In genomic region chrX:149286940-149287349, GRCh38 we compare ENCODE assay signal across 9 cellular contexts.
DNase-seq lines count a peak whose midpoint lies in the region; ATAC-seq and TF ChIP-seq lines count a peak whose summit lies in the region.
"Had no signal": no experiment of that assay in that cellular context is flagged by ENCODE, and none has a peak within 500 bp of the region (broad histone marks: within the 10 kb centered on the region; RNA-seq: fewer than 3 reads in every experiment).

No MANE protein-coding gene starts in this region.

- no peak overlapping the region for H2AFZ ChIP-seq in PC-9

- no peaks in the 10 kb centered on the region for H3K36me3 ChIP-seq in CD8-positive, alpha-beta T cell (ENCODE audit: insufficient read depth, low read length)
- H3K36me3 ChIP-seq in PC-9 (ENCODE audit: low read depth): no peaks in the 10 kb centered on the region
- H3K36me3 ChIP-seq in right atrium auricular region: no peaks in the 10 kb centered on the region
- H3K36me3 ChIP-seq in spleen: no peaks in the 10 kb centered on the region
- H3K36me3 ChIP-seq: SJCRH30 had no signal

- POLR2A ChIA-PET in CD8-positive, alpha-beta T cell (lab: Charles Lee): no interaction called here
- POLR2A ChIA-PET in PC-9 (lab: Charles Lee; ENCODE audit: unreplicated experiment): no interaction called here

- BruUV-seq in PC-9 (replicated peaks; lab: Mats Ljungman, UMichigan): no TSS peak

- no peak overlapping the region for H3K4me3 ChIP-seq in CD8-positive, alpha-beta T cell (ENCODE audit: low read depth, low read length)
- H3K4me3 ChIP-seq in PC-9 (no peak overlapping the region), right atrium auricular region (no peak overlapping the region), spleen (no peak overlapping the region)
- H3K4me3 ChIP-seq: SJCRH30 had no signal

- WGBS in spleen, 5 donors: 24 to 27% (median 25%) methylated on average over 4 of the region's 4 CpGs

- H3K4me1 Mint-ChIP-seq in CD8-positive, alpha-beta T cell (ENCODE audit: low read depth): no peaks in the 10 kb centered on the region

- intact Hi-C loops in CD8-positive, alpha-beta T cell (cut with DNase I, micrococcal nuclease): loop anchor here (1.0 to 5.0 kb wide), 4 partner anchors 185 to 1238 kb away; no protein-coding TSS in a partner anchor
- intact Hi-C loops in PC-9 (cut with micrococcal nuclease; ENCODE audit: unreplicated experiment) (loop anchor here (2.0 to 10.0 kb wide), 3 partner anchors 188 to 1238 kb away; no protein-coding TSS in a partner anchor), spleen (cut with DNase I; ENCODE audit: low total_unique reads) (loop anchor here (5.0 kb wide), 2 partner anchors 1155 to 1235 kb away; no protein-coding TSS in a partner anchor)

- no peaks in the 10 kb centered on the region for H3K79me2 ChIP-seq in PC-9 (ENCODE audit: low read depth)

- no peaks in the 10 kb centered on the region for H3K9me3 Mint-ChIP-seq in CD8-positive, alpha-beta T cell

- H3F3A ChIP-seq in PC-9 (ENCODE audit: insufficient read depth, low read depth): no peaks in the 10 kb centered on the region

- H3K27ac Mint-ChIP-seq in CD8-positive, alpha-beta T cell: no peak overlapping the region

- H3K9me3 ChIP-seq in CD8-positive, alpha-beta T cell (ENCODE audit: low read length): no peaks in the 10 kb centered on the region
- H3K9me3 ChIP-seq in PC-9 (ENCODE audit: insufficient read depth, low read depth): no peaks in the 10 kb centered on the region
- no peaks in the 10 kb centered on the region for H3K9me3 ChIP-seq in right atrium auricular region
- H3K9me3 ChIP-seq in spleen: no peaks in the 10 kb centered on the region
- H3K9me3 ChIP-seq: SJCRH30 had no signal

- DNase-seq in CD8-positive, alpha-beta T cell: peak in 6 of 7 experiments; percentile 6 to 63 (median 28)
- DNase-seq in PC-9: peak in 1 of 2 experiments; percentile 39
- peak; percentile 23 for DNase-seq in activated naive CD4-positive, alpha-beta T cell treated with Interleukin-2 at 50 U/mL for 16 hours
- DNase-seq in right atrium auricular region (ENCODE audit: low spot score): no peak
- DNase-seq in spleen: no peak

- peak; percentile 54 for TF ChIP-seq CTCF in CD8-positive, alpha-beta T cell (IDR thresholded peaks at IDR 0.05)
- peak; percentile 92 for TF ChIP-seq CTCF in PC-9 (conservative IDR thresholded peaks at IDR 0.05)
- TF ChIP-seq CTCF in right atrium auricular region (IDR thresholded peaks at IDR 0.05): peak; percentile 40 to 70
- TF ChIP-seq CTCF in spleen (IDR thresholded peaks at IDR 0.05 in 8 of 11, conservative IDR thresholded peaks at IDR 0.05 in 3 of 11): peak in 10 of 11 experiments; percentile 37 to 79 (median 62)

- no peaks in the 10 kb centered on the region for H4K20me1 ChIP-seq in PC-9 (ENCODE audit: insufficient read depth)

- H3K27me3 ChIP-seq in CD8-positive, alpha-beta T cell (ENCODE audit: insufficient read depth, low read length): no peaks in the 10 kb centered on the region
- H3K27me3 ChIP-seq in PC-9 (ENCODE audit: insufficient read depth, low read depth) (no peaks in the 10 kb centered on the region), right atrium auricular region (no peaks in the 10 kb centered on the region), spleen (replicated peaks in 1 of 7) (no peaks in the 10 kb centered on the region)
- H3K27me3 ChIP-seq: SJCRH30 had no signal

- TF ChIP-seq POLR2A in spleen (IDR thresholded peaks at IDR 0.05): no peak

- no peak overlapping the region for H3K4me2 ChIP-seq in PC-9

- CTCF ChIA-PET in CD8-positive, alpha-beta T cell (lab: Charles Lee): interaction anchor here (0.5 to 2.9 kb wide), 14 partner anchors 9 to 1241 kb away, joined by 3 to 22 read pairs (median 3); no protein-coding TSS in a partner anchor
- CTCF ChIA-PET in PC-9 (lab: Charles Lee): interaction anchor here (0.5 to 1.0 kb wide), 2 partner anchors 1194 to 1308 kb away, joined by 3 to 6 read pairs; no protein-coding TSS in a partner anchor

- no peak overlapping the region for H3K4me3 Mint-ChIP-seq in CD8-positive, alpha-beta T cell

- H3K27me3 Mint-ChIP-seq in CD8-positive, alpha-beta T cell (ENCODE audit: low read depth): no peaks in the 10 kb centered on the region

- H3K9me2 ChIP-seq in PC-9 (ENCODE audit: insufficient read depth): no peaks in the 10 kb centered on the region

- H3K27ac ChIP-seq in CD8-positive, alpha-beta T cell (ENCODE audit: low read depth, low read length): no peak overlapping the region
- H3K27ac ChIP-seq in PC-9: no peak overlapping the region
- no peak overlapping the region for H3K27ac ChIP-seq in right atrium auricular region
- no peak overlapping the region for H3K27ac ChIP-seq in spleen
- H3K27ac ChIP-seq: SJCRH30 had no signal

- H3K36me3 Mint-ChIP-seq in CD8-positive, alpha-beta T cell: no peaks in the 10 kb centered on the region

- no peaks in the 10 kb centered on the region for H3K4me1 ChIP-seq in CD8-positive, alpha-beta T cell (ENCODE audit: insufficient read depth, low read length)
- H3K4me1 ChIP-seq in PC-9 (replicated peaks; ENCODE audit: insufficient read depth) (no peaks in the 10 kb centered on the region), right atrium auricular region (no peaks in the 10 kb centered on the region), spleen (no peaks in the 10 kb centered on the region)
- H3K4me1 ChIP-seq: SJCRH30 had no signal

- ATAC-seq in CD8-positive, alpha-beta T cell: no peak
- ATAC-seq in GM18909 (IDR thresholded peaks at IDR 0.05; ENCODE audit: poor library complexity, unreplicated experiment) (peak; percentile 88), HG03571 (IDR thresholded peaks at IDR 0.05; ENCODE audit: unreplicated experiment) (peak; percentile 75), HG03280 (IDR thresholded peaks at IDR 0.05; ENCODE audit: unreplicated experiment) (no peak)

Comparison
In these comparisons a context has a peak if more than half of its experiments do, and no peak if none do; other contexts are left out.
1. ATAC-seq: peak in GM18909 (single experiment) and HG03571 (single experiment); none in CD8-positive, alpha-beta T cell (single experiment) and HG03280 (single experiment).
2. DNase-seq: peak in CD8-positive, alpha-beta T cell (6 of 7) and activated naive CD4-positive, alpha-beta T cell treated with Interleukin-2 at 50 U/mL for 16 hours (single experiment); none in right atrium auricular region (single experiment) and spleen (single experiment).
3. Peak in every context shown above with its lines, with median percentiles within 50 percentile points of each other: CTCF ChIP-seq.